Comparison of ENCODE assay signal across 28 cellular contexts in the genomic region with DNA sequence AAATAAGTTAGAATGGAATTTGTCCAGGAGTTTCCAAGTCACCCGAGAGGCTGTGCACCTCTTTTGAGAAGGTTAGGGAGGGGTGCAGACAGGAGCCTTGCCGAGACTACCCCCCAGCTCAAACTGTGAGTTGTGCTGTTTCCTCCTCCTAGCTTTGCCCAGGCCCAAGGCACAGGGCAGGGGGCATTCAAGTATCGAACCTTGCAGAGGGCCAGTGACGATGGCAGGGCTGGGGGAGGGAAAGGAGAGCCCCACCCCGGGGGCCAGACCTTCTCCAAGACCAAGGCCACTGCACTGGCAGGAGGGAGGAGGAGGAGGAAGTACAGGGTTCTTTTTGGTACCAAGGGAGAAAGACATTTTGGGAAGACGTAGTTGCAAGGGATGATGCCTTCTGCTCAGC.
"Had no signal": no experiment of that assay in that cellular context is flagged by ENCODE, and none has a peak within 500 bp of the region (broad histone marks: within the 10 kb centered on the region; RNA-seq: fewer than 3 reads in every experiment).

No MANE protein-coding gene starts in this region.

- H3K27me3 Mint-ChIP-seq: dendritic cell treated with granulocyte-macrophage colony-stimulating factor and Interleukin-4, amounts not matched to agents 40 ng/mL and 50 ng/mL, for 4 days; effector memory CD8-positive, alpha-beta T cell had no signal

- H3K4me3 Mint-ChIP-seq: dendritic cell treated with granulocyte-macrophage colony-stimulating factor and Interleukin-4, amounts not matched to agents 40 ng/mL and 50 ng/mL, for 4 days; effector memory CD8-positive, alpha-beta T cell; endodermal cell had no signal

- H3K27me3 ChIP-seq: colonic mucosa, esophagus muscularis mucosa, esophagus squamous epithelium, foreskin keratinocyte, gastrocnemius medialis had no signal

- H3K9me3 ChIP-seq: colonic mucosa, esophagus squamous epithelium, gastrocnemius medialis had no signal

- H3K27ac Mint-ChIP-seq: dendritic cell treated with granulocyte-macrophage colony-stimulating factor and Interleukin-4, amounts not matched to agents 40 ng/mL and 50 ng/mL, for 4 days; effector memory CD8-positive, alpha-beta T cell; endodermal cell had no signal

- H3K4me1 Mint-ChIP-seq: endodermal cell had no signal

- H3K4me1 ChIP-seq: colonic mucosa, esophagus muscularis mucosa, esophagus squamous epithelium, gastrocnemius medialis, gastroesophageal sphincter, heart left ventricle had no signal

- H3K36me3 ChIP-seq: colonic mucosa, esophagus muscularis mucosa, esophagus squamous epithelium, gastrocnemius medialis, gastroesophageal sphincter, heart left ventricle had no signal

- DNase-seq: colonic mucosa; cortex of kidney; dermis blood vessel endothelial cell; dorsolateral prefrontal cortex; effector CD4-positive, alpha-beta T cell; effector CD8-positive, alpha-beta T cell; effector memory CD4-positive, alpha-beta T cell; effector memory CD8-positive, alpha-beta T cell; endodermal cell; erythroblast; esophagus squamous epithelium; foreskin fibroblast; foreskin keratinocyte; foreskin melanocyte; gastrocnemius medialis; glutamatergic neuron; head of caudate nucleus had no signal

- FAIRE-seq: colon, endometrium, endothelial cell of umbilical vein, frontal cortex had no signal

- H3K4me3 ChIP-seq: colonic mucosa, coronary artery, dorsolateral prefrontal cortex, esophagus muscularis mucosa, esophagus squamous epithelium, gastrocnemius medialis, gastroesophageal sphincter, heart left ventricle had no signal

- ATAC-seq: effector memory CD8-positive, alpha-beta T cell; esophagus mucosa; foreskin keratinocyte; gastrocnemius medialis; gastroesophageal sphincter; heart left ventricle had no signal

- H3K27ac ChIP-seq: colonic mucosa, coronary artery, dorsolateral prefrontal cortex, epithelial cell of prostate, esophagus muscularis mucosa, esophagus squamous epithelium, foreskin keratinocyte, gastrocnemius medialis, gastroesophageal sphincter, heart left ventricle had no signal
